7 cellular contexts compared by ENCODE assay signal in the genomic region with DNA sequence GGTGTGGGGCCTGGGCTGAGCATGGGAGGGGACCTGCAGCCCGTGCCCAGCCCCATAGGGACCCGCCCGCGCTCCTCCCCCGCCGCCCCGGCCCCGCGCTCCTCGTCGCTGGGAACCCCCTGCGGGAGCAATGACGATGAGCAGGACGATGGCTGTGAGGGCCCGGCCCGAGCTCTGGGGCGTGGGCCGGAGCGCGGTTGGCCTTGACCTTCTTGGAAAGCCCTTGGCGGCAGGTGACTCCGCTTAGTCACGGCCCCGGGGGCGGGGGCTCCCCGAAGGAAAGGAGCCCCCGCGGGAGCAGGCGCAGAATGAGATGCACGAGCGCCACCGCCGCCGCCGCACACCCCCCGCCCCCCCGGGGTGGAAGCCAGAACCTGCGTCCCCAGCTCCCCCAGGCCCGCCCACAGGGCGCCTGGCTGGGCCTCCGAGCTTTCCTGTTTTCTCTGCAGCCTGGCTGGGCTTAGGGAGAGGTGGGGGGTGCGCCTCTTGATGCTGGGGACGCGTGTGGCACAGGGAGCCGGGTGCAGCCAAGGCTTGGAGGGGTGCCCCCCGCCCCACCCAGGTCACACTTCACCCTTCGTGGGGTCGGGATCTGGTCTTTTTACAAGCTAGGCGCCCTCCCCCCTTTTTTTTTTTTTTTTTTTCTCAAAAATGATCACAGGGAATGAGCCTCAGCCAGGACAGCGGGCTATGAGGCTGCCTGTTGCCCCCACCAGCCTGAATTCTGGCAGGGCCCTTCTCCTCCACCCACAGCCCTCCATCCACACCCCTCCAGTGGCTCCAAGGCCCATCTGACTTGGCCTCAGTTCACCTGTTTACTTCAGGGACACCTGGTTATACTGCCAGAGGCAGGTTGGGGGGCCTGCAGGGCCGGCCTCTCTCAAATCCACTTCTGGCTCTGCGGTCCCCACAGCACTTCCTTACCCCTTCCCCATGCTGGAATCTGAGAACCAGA. TPM values are rescaled to one million over a fixed set of nuclear protein-coding genes. Genes with fewer than 3 reads are reported as not detected.
DNase-seq lines count a peak whose midpoint lies in the region; ATAC-seq, FAIRE-seq and TF ChIP-seq lines count a peak whose summit lies in the region.

No MANE protein-coding gene starts in this region.

- 28% methylated on average over 6 of the region's 52 CpGs for WGBS in HepG2 (ENCODE audit: low lambda C conversion rate)

- H2AFZ ChIP-seq in HepG2 (ENCODE audit: low read length): no peak overlapping the region

- TF ChIP-seq RAD21 in HepG2 (CRISPR knock-in tag; IDR thresholded peaks at IDR 0.05): peak; percentile 42; the same call in 1 of the 2 replicates

- H3K4me3 ChIP-seq in colonic mucosa: peak overlapping the region; percentile 13
- peak overlapping the region; percentile 13 to 57 (median 38); a peak in 4 of 6 replicates for H3K4me3 ChIP-seq in HepG2 (replicated peaks in 1 of 3; ENCODE audit: insufficient read depth in 1 of 3, low read depth in 2 of 3, low read length in 3 of 3)

- CTCF ChIA-PET in HepG2 (lab: Yijun Ruan, JAX; ENCODE audit: low intra/inter-chr PET ratio, low total read pairs): no interaction called here

- H3K27me3 ChIP-seq in colonic mucosa (no peaks in the 10 kb centered on the region), HepG2 (ENCODE audit: control insufficient read depth in 1 of 2, insufficient read depth in 2 of 2, low read length in 2 of 2) (no peaks in the 10 kb centered on the region; a peak in 1 of 5 replicates)

- FAIRE-seq in HepG2 (lab: Jason Lieb, UNC): no peak

- H3K9ac ChIP-seq in colonic mucosa (ENCODE audit: low read depth in 2 of 2, low read length in 2 of 2) (peak overlapping the region; percentile 55 to 73), HepG2 (ENCODE audit: insufficient read depth, low read depth, low read length) (peak overlapping the region; percentile 73)

- intact Hi-C loops in colonic mucosa (cut with DNase I): no loop called here
- intact Hi-C loops in HepG2 (cut with micrococcal nuclease; ENCODE audit: unreplicated experiment): no loop called here

- H3K27ac ChIP-seq in colonic mucosa (peak overlapping the region; percentile 60), HepG2 (ENCODE audit: extremely low read length, insufficient read depth, low read length) (peak overlapping the region; percentile 80)

- H3K4me1 ChIP-seq in colonic mucosa: peaks cover 22% of the 10 kb centered on the region
- H3K4me1 ChIP-seq in HepG2 (ENCODE audit: insufficient read depth, low read length): peaks cover 83% of the 10 kb centered on the region

- H3K79me2 ChIP-seq in HepG2 (ENCODE audit: insufficient read depth, low read length): no peaks in the 10 kb centered on the region

- no TSS peak for BruUV-seq in HepG2 (replicated peaks; lab: Mats Ljungman, UMichigan)

- TF ChIP-seq POLR2A in GM18526 (IDR thresholded peaks at IDR 0.05; ENCODE audit: extremely low read depth, insufficient read length): peak; percentile 42
- TF ChIP-seq POLR2A in HepG2 (IDR thresholded peaks at IDR 0.05; ENCODE audit: insufficient read depth in 1 of 2, low read depth in 2 of 2, low read length in 2 of 2): no peak

- no peak for TF ChIP-seq CTCF in colonic mucosa (IDR thresholded peaks at IDR 0.05)
- peak; percentile 20; the same call in 1 of the 2 replicates for TF ChIP-seq CTCF in HepG2 (CRISPR knock-in tag; IDR thresholded peaks at IDR 0.05)

- H3K36me3 ChIP-seq in colonic mucosa (no peaks in the 10 kb centered on the region), HepG2 (replicated peaks in 1 of 2; ENCODE audit: control insufficient read depth in 1 of 2, insufficient read depth in 2 of 2, low read length in 2 of 2) (no peaks in the 10 kb centered on the region)

- POLR2A ChIA-PET in HepG2 (lab: Yijun Ruan, JAX): interaction anchor here (0.8 to 10.5 kb wide), 8 partner anchors 15 to 41 kb away, joined by 3 to 283 read pairs (median 37); a partner anchor contains a TSS

- H4K20me1 ChIP-seq in HepG2 (ENCODE audit: insufficient read depth, low read length): no peaks in the 10 kb centered on the region

- in situ Hi-C loops in HepG2 (cut with HindIII; ENCODE audit: extremely low pct_ligation_motif_present, low pct_unique_long_range_greater_than_20kb): no loop called here

- H3K9me3 ChIP-seq in colonic mucosa: no peaks in the 10 kb centered on the region
- H3K9me3 ChIP-seq in HepG2 (ENCODE audit: low read length): no peaks in the 10 kb centered on the region

- TF ChIP-seq EP300 in HepG2 (IDR thresholded peaks at IDR 0.05; ENCODE audit: low read depth in 2 of 2, low read length in 2 of 2) (peak in 1 of 2 experiments; percentile 78; a peak in 2 of 4 replicates), HepG2 (CRISPR knock-in tag; IDR thresholded peaks at IDR 0.05; ENCODE audit: borderline replicate concordance) (peak; percentile 75; the same call in 1 of the 2 replicates)

- ATAC-seq in HG02870 (IDR thresholded peaks at IDR 0.05; ENCODE audit: unreplicated experiment) (peak; percentile 65), HepG2 (peak; percentile 55)

- peak overlapping the region; percentile 77 for H3K4me2 ChIP-seq in HepG2 (ENCODE audit: low read depth, low read length)

- peak; percentile 29 to 57 for DNase-seq in NCI-H1930 (lab: John Stamatoyannopoulos, UW)
- DNase-seq in activated CD4-positive, alpha-beta T cell treated with anti-CD3 and anti-CD28 coated beads for 48 hours: peak; percentile 98
- DNase-seq in colonic mucosa: peak; percentile 91
- peak; percentile 93 for DNase-seq in HepG2 (ENCODE audit: low spot score)
- DNase-seq in stimulated activated CD4-positive, alpha-beta T cell treated with anti-CD3 and anti-CD28 coated beads, Interleukin-4, amount 100 ng/mL, for 48 hours (ENCODE audit: low read depth in 2 of 2): peak; percentile 94 to 97

RNA-seq across cellular contexts. Expression of a gene that starts 17.9 kb away (rescaled TPM):
- total RNA-seq in colonic mucosa (100 to 1,000 TPM in 1 of 2 donors, 10 to 100 TPM in 1; 43.6 to 133 TPM), HepG2 (2016; rRNA removed; fragmentation: Illumina TruSeq; extraction: Trizol) (19.6 and 44.7 TPM in 2 replicates)
- 22.4 and 24.2 TPM in 2 replicates for total RNA-seq in HepG2 (2016; cell fraction: cytosol; rRNA removed; fragmentation: Illumina TruSeq; extraction: Trizol; ENCODE audit: low read depth)
- total RNA-seq in HepG2 (2016; cell fraction: insoluble cytoplasmic fraction; rRNA removed; fragmentation: Illumina TruSeq; extraction: Trizol): 18.8 and 46.8 TPM in 2 replicates
- 27.6 and 29.9 TPM in 2 replicates for total RNA-seq in HepG2 (2016; cell fraction: membrane; rRNA removed; fragmentation: Illumina TruSeq; extraction: Trizol)
- 35.5 and 40.6 TPM in 2 replicates for total RNA-seq in HepG2 (2016; cell fraction: nucleus; rRNA removed; fragmentation: Illumina TruSeq; extraction: Trizol)
- 17.2 and 20.2 TPM in 2 replicates for polyA plus RNA-seq in HepG2 (2011; rRNA removed)
- 16.7 and 25.6 TPM in 2 replicates for polyA plus RNA-seq in HepG2 (2011; cell fraction: cytosol; rRNA removed)
- polyA plus RNA-seq in HepG2 (2011; cell fraction: nucleus; rRNA removed): 44.2 and 48.8 TPM in 2 replicates
- polyA plus RNA-seq in HepG2 (2012): 9.4 and 10.2 TPM in 2 replicates
- 25.8 and 29.9 TPM in 2 replicates for polyA plus RNA-seq in HepG2 (2016; cell fraction: cytosol; fragmentation: Illumina TruSeq; extraction: Trizol; ENCODE audit: low read depth)
- 22.7 and 25.1 TPM in 2 replicates for polyA plus RNA-seq in HepG2 (2016; cell fraction: insoluble cytoplasmic fraction; fragmentation: Illumina TruSeq; extraction: Trizol; ENCODE audit: low read depth)
- polyA plus RNA-seq in HepG2 (2016; cell fraction: membrane; fragmentation: Illumina TruSeq; extraction: Trizol; ENCODE audit: low read depth): 26.9 and 27.0 TPM in 2 replicates
- polyA plus RNA-seq in HepG2 (2016; cell fraction: nucleus; fragmentation: Illumina TruSeq; extraction: Trizol; ENCODE audit: insufficient read depth, low read depth): 89.1 and 100 TPM in 2 replicates
- 6.9 and 14.7 TPM in 2 replicates for polyA minus RNA-seq in HepG2 (2011; rRNA and poly(A)+ RNA removed; ENCODE audit: low replicate concordance)
- polyA minus RNA-seq in HepG2 (2011; cell fraction: cytosol; rRNA and poly(A)+ RNA removed): 4.4 and 5.2 TPM in 2 replicates
- 4.5 and 4.7 TPM in 2 replicates for polyA minus RNA-seq in HepG2 (2011; cell fraction: nucleus; rRNA and poly(A)+ RNA removed)

RNA-seq across cellular contexts. Expression of a gene that starts 18.1 kb away (rescaled TPM):
- total RNA-seq in colonic mucosa: 10 to 100 TPM; 17.8 to 43.5 TPM
- 6.6 and 15.8 TPM in 2 replicates for total RNA-seq in HepG2 (2016; rRNA removed; fragmentation: Illumina TruSeq; extraction: Trizol)
- 1.5 and 3.0 TPM in 2 replicates for total RNA-seq in HepG2 (2016; cell fraction: cytosol; rRNA removed; fragmentation: Illumina TruSeq; extraction: Trizol; ENCODE audit: low read depth)
- total RNA-seq in HepG2 (2016; cell fraction: insoluble cytoplasmic fraction; rRNA removed; fragmentation: Illumina TruSeq; extraction: Trizol): 6.8 and 15.6 TPM in 2 replicates
- total RNA-seq in HepG2 (2016; cell fraction: membrane; rRNA removed; fragmentation: Illumina TruSeq; extraction: Trizol): 6.4 and 10.5 TPM in 2 replicates
- total RNA-seq in HepG2 (2016; cell fraction: nucleus; rRNA removed; fragmentation: Illumina TruSeq; extraction: Trizol): 10.6 and 14.2 TPM in 2 replicates
- 7.8 and 9.5 TPM in 2 replicates for polyA plus RNA-seq in HepG2 (2011; rRNA removed)
- polyA plus RNA-seq in HepG2 (2011; cell fraction: cytosol; rRNA removed): 5.9 and 6.1 TPM in 2 replicates
- polyA plus RNA-seq in HepG2 (2011; cell fraction: nucleus; rRNA removed): 25.1 and 26.7 TPM in 2 replicates
- polyA plus RNA-seq in HepG2 (2012): 9.4 and 10.0 TPM in 2 replicates
- polyA plus RNA-seq in HepG2 (2016; cell fraction: cytosol; fragmentation: Illumina TruSeq; extraction: Trizol; ENCODE audit: low read depth): 2.9 and 3.3 TPM in 2 replicates
- polyA plus RNA-seq in HepG2 (2016; cell fraction: insoluble cytoplasmic fraction; fragmentation: Illumina TruSeq; extraction: Trizol; ENCODE audit: low read depth): 6.1 and 6.8 TPM in 2 replicates
- 5.6 and 6.9 TPM in 2 replicates for polyA plus RNA-seq in HepG2 (2016; cell fraction: membrane; fragmentation: Illumina TruSeq; extraction: Trizol; ENCODE audit: low read depth)
- 26.3 and 30.4 TPM in 2 replicates for polyA plus RNA-seq in HepG2 (2016; cell fraction: nucleus; fragmentation: Illumina TruSeq; extraction: Trizol; ENCODE audit: insufficient read depth, low read depth)
- polyA minus RNA-seq in HepG2 (2011; rRNA and poly(A)+ RNA removed; ENCODE audit: low replicate concordance): 5.8 and 12.8 TPM in 2 replicates
- 5.7 and 7.1 TPM in 2 replicates for polyA minus RNA-seq in HepG2 (2011; cell fraction: cytosol; rRNA and poly(A)+ RNA removed)
- 3.4 and 4.5 TPM in 2 replicates for polyA minus RNA-seq in HepG2 (2011; cell fraction: nucleus; rRNA and poly(A)+ RNA removed)

RNA-seq across cellular contexts. Expression of a gene that starts 24.3 kb away (rescaled TPM):
- total RNA-seq in colonic mucosa (10 to 100 TPM; 65.6 to 74.4 TPM), HepG2 (2016; rRNA removed; fragmentation: Illumina TruSeq; extraction: Trizol) (18.2 and 31.2 TPM in 2 replicates)
- total RNA-seq in HepG2 (2016; cell fraction: cytosol; rRNA removed; fragmentation: Illumina TruSeq; extraction: Trizol; ENCODE audit: low read depth): 12.4 and 12.6 TPM in 2 replicates
- total RNA-seq in HepG2 (2016; cell fraction: insoluble cytoplasmic fraction; rRNA removed; fragmentation: Illumina TruSeq; extraction: Trizol): 17.3 and 32.7 TPM in 2 replicates
- total RNA-seq in HepG2 (2016; cell fraction: membrane; rRNA removed; fragmentation: Illumina TruSeq; extraction: Trizol): 27.1 and 31.2 TPM in 2 replicates
- 24.6 and 30.5 TPM in 2 replicates for total RNA-seq in HepG2 (2016; cell fraction: nucleus; rRNA removed; fragmentation: Illumina TruSeq; extraction: Trizol)
- 21.6 and 24.1 TPM in 2 replicates for polyA plus RNA-seq in HepG2 (2011; rRNA removed)
- polyA plus RNA-seq in HepG2 (2011; cell fraction: cytosol; rRNA removed): 21.4 and 47.8 TPM in 2 replicates
- 121 and 136 TPM in 2 replicates for polyA plus RNA-seq in HepG2 (2011; cell fraction: nucleus; rRNA removed)
- polyA plus RNA-seq in HepG2 (2012): 22.6 and 36.4 TPM in 2 replicates
- 7.3 and 9.3 TPM in 2 replicates for polyA plus RNA-seq in HepG2 (2016; cell fraction: cytosol; fragmentation: Illumina TruSeq; extraction: Trizol; ENCODE audit: low read depth)
- polyA plus RNA-seq in HepG2 (2016; cell fraction: insoluble cytoplasmic fraction; fragmentation: Illumina TruSeq; extraction: Trizol; ENCODE audit: low read depth): 21.4 and 25.4 TPM in 2 replicates
- 17.2 and 17.8 TPM in 2 replicates for polyA plus RNA-seq in HepG2 (2016; cell fraction: membrane; fragmentation: Illumina TruSeq; extraction: Trizol; ENCODE audit: low read depth)
- polyA plus RNA-seq in HepG2 (2016; cell fraction: nucleus; fragmentation: Illumina TruSeq; extraction: Trizol; ENCODE audit: insufficient read depth, low read depth): 62.7 and 63.0 TPM in 2 replicates
- polyA minus RNA-seq in HepG2 (2011; rRNA and poly(A)+ RNA removed; ENCODE audit: low replicate concordance): 8.8 and 50.3 TPM in 2 replicates
- polyA minus RNA-seq in HepG2 (2011; cell fraction: cytosol; rRNA and poly(A)+ RNA removed): 23.0 and 37.5 TPM in 2 replicates
- polyA minus RNA-seq in HepG2 (2011; cell fraction: nucleus; rRNA and poly(A)+ RNA removed): 17.0 and 22.8 TPM in 2 replicates

Comparison
In these comparisons a context has a peak if more than half of its experiments do, and no peak if none do; other contexts are left out.
1. Peak in every context shown above with its lines: DNase-seq, ATAC-seq, H3K4me3 ChIP-seq and H3K27ac ChIP-seq.
2. DNase-seq: peak in every context shown above with its lines; median percentile 98 in activated CD4-positive, alpha-beta T cell treated with anti-CD3 and anti-CD28 coated beads for 48 hours; 96 in stimulated activated CD4-positive, alpha-beta T cell treated with anti-CD3 and anti-CD28 coated beads, Interleukin-4, amount 100 ng/mL, for 48 hours; 93 in HepG2; 91 in colonic mucosa; 43 in NCI-H1930.